Comparison of ENCODE assay signal across 1 cellular context in the genomic region with DNA sequence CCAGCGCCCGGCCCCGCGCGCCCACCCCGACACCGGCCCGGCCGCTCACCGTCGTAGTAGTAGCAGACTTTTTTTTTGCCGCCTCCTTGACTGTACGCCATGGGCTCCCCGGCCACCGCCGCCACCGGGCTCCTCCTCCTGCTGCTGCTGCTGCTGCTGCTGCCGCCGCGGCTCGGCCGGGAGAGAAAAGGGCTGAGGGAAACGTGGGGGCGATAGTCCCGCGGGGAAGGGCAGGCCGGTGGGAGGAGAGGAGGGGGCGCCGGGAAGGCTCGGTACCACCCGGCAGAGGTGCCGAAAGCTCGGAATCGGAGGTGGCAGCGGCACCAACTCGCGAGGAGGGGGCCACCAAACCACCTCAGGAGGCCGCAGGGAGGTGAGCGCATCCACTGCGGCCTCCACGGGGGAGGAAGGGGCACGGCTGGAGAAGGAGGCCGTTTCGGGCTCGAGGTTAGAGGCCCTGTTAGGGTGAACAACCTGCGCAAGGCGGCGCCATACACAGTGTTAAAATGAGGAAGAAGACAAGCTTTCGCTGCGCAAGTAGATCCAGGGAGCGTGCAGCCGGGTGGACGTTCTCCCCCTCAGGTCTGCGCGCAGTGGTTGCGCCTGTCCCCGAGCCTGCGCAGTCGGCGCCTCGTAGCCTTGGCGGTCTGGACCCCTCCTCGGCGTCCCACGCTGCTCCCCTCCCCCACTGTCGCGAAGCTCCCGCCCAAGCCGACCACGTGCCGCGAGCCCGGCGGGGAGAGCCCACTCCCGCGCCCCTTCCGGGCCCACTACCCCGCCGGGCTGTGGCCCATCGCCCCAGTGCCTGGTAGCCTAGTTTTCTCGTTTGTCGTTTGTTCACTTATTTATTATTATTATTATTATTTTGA.
TF ChIP-seq lines count a peak whose summit lies in the region.

A gene (minus strand): TSS at position 341 of the 869 bp plus-strand sequence. CDS start 240 bp downstream, at position 101.

TF ChIP-seq in GM12878, 131 proteins besides CTCF, POLR2A, EP300 and RAD21 (continued from another document):
- TF ChIP-seq, protein P1, sequence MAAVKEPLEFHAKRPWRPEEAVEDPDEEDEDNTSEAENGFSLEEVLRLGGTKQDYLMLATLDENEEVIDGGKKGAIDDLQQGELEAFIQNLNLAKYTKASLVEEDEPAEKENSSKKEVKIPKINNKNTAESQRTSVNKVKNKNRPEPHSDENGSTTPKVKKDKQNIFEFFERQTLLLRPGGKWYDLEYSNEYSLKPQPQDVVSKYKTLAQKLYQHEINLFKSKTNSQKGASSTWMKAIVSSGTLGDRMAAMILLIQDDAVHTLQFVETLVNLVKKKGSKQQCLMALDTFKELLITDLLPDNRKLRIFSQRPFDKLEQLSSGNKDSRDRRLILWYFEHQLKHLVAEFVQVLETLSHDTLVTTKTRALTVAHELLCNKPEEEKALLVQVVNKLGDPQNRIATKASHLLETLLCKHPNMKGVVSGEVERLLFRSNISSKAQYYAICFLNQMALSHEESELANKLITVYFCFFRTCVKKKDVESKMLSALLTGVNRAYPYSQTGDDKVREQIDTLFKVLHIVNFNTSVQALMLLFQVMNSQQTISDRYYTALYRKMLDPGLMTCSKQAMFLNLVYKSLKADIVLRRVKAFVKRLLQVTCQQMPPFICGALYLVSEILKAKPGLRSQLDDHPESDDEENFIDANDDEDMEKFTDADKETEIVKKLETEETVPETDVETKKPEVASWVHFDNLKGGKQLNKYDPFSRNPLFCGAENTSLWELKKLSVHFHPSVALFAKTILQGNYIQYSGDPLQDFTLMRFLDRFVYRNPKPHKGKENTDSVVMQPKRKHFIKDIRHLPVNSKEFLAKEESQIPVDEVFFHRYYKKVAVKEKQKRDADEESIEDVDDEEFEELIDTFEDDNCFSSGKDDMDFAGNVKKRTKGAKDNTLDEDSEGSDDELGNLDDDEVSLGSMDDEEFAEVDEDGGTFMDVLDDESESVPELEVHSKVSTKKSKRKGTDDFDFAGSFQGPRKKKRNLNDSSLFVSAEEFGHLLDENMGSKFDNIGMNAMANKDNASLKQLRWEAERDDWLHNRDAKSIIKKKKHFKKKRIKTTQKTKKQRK (IDR thresholded peaks at IDR 0.05; ENCODE audit: low read depth, low read length), result no peak
- TF ChIP-seq BRCA1 (IDR thresholded peaks at IDR 0.05; ENCODE audit: low read depth, low read length) (peak; percentile 30; the same call in 1 of the 2 replicates), FOXK2 (IDR thresholded peaks at IDR 0.05) (peak; percentile 100), MTA3 (IDR thresholded peaks at IDR 0.05; ENCODE audit: borderline replicate concordance, low read length) (no peak), CHD2 (IDR thresholded peaks at IDR 0.05; ENCODE audit: borderline replicate concordance, low read depth, low read length) (peak; percentile 89), IKZF1 (conservative IDR thresholded peaks at IDR 0.05) (peak; percentile 79), CHD4 (IDR thresholded peaks at IDR 0.05) (no peak), SP1 (IDR thresholded peaks at IDR 0.05; ENCODE audit: low read depth, low read length) (peak; percentile 83), CHD1 (IDR thresholded peaks at IDR 0.05; ENCODE audit: low read depth, low read length) (peak; percentile 99), WRNIP1 (IDR thresholded peaks at IDR 0.05; ENCODE audit: borderline replicate concordance, low read depth, low read length) (no peak; the same call in 1 of the 2 replicates), PML (IDR thresholded peaks at IDR 0.05; ENCODE audit: low read length) (peak; percentile 88; the same call in 1 of the 2 replicates), NBN (IDR thresholded peaks at IDR 0.05) (peak; percentile 99), ZZZ3 (IDR thresholded peaks at IDR 0.05; ENCODE audit: control insufficient read depth, insufficient read length, low read depth) (no peak), ZNF207 (IDR thresholded peaks at IDR 0.05; ENCODE audit: borderline replicate concordance) (peak; percentile 99), PAX8 (IDR thresholded peaks at IDR 0.05) (no peak), YY1 (IDR thresholded peaks at IDR 0.05; ENCODE audit: low read depth, low read length) (peak; percentile 6), ZSCAN29 (IDR thresholded peaks at IDR 0.05) (no peak), ZNF274 (IDR thresholded peaks at IDR 0.05; ENCODE audit: insufficient read depth, insufficient read length) (no peak)
- TF ChIP-seq, protein P2, sequence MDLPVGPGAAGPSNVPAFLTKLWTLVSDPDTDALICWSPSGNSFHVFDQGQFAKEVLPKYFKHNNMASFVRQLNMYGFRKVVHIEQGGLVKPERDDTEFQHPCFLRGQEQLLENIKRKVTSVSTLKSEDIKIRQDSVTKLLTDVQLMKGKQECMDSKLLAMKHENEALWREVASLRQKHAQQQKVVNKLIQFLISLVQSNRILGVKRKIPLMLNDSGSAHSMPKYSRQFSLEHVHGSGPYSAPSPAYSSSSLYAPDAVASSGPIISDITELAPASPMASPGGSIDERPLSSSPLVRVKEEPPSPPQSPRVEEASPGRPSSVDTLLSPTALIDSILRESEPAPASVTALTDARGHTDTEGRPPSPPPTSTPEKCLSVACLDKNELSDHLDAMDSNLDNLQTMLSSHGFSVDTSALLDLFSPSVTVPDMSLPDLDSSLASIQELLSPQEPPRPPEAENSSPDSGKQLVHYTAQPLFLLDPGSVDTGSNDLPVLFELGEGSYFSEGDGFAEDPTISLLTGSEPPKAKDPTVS (IDR thresholded peaks at IDR 0.05; ENCODE audit: low read depth, low read length), result no peak
- TF ChIP-seq, protein P3, sequence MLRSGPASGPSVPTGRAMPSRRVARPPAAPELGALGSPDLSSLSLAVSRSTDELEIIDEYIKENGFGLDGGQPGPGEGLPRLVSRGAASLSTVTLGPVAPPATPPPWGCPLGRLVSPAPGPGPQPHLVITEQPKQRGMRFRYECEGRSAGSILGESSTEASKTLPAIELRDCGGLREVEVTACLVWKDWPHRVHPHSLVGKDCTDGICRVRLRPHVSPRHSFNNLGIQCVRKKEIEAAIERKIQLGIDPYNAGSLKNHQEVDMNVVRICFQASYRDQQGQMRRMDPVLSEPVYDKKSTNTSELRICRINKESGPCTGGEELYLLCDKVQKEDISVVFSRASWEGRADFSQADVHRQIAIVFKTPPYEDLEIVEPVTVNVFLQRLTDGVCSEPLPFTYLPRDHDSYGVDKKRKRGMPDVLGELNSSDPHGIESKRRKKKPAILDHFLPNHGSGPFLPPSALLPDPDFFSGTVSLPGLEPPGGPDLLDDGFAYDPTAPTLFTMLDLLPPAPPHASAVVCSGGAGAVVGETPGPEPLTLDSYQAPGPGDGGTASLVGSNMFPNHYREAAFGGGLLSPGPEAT (IDR thresholded peaks at IDR 0.05; ENCODE audit: low read depth), result peak; percentile 94
- TF ChIP-seq, protein P4, sequence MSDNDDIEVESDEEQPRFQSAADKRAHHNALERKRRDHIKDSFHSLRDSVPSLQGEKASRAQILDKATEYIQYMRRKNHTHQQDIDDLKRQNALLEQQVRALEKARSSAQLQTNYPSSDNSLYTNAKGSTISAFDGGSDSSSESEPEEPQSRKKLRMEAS (IDR thresholded peaks at IDR 0.05; ENCODE audit: low read depth, low read length), result peak; percentile 99
- TF ChIP-seq, protein P5, sequence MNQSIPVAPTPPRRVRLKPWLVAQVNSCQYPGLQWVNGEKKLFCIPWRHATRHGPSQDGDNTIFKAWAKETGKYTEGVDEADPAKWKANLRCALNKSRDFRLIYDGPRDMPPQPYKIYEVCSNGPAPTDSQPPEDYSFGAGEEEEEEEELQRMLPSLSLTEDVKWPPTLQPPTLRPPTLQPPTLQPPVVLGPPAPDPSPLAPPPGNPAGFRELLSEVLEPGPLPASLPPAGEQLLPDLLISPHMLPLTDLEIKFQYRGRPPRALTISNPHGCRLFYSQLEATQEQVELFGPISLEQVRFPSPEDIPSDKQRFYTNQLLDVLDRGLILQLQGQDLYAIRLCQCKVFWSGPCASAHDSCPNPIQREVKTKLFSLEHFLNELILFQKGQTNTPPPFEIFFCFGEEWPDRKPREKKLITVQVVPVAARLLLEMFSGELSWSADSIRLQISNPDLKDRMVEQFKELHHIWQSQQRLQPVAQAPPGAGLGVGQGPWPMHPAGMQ (IDR thresholded peaks at IDR 0.05; ENCODE audit: borderline replicate concordance), result no peak
- TF ChIP-seq, protein P6, sequence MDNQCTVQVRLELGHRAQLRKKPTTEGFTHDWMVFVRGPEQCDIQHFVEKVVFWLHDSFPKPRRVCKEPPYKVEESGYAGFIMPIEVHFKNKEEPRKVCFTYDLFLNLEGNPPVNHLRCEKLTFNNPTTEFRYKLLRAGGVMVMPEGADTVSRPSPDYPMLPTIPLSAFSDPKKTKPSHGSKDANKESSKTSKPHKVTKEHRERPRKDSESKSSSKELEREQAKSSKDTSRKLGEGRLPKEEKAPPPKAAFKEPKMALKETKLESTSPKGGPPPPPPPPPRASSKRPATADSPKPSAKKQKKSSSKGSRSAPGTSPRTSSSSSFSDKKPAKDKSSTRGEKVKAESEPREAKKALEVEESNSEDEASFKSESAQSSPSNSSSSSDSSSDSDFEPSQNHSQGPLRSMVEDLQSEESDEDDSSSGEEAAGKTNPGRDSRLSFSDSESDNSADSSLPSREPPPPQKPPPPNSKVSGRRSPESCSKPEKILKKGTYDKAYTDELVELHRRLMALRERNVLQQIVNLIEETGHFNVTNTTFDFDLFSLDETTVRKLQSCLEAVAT (IDR thresholded peaks at IDR 0.05), result peak; percentile 93
